Comparison of ENCODE assay signal across 1 cellular context in the genomic region with DNA sequence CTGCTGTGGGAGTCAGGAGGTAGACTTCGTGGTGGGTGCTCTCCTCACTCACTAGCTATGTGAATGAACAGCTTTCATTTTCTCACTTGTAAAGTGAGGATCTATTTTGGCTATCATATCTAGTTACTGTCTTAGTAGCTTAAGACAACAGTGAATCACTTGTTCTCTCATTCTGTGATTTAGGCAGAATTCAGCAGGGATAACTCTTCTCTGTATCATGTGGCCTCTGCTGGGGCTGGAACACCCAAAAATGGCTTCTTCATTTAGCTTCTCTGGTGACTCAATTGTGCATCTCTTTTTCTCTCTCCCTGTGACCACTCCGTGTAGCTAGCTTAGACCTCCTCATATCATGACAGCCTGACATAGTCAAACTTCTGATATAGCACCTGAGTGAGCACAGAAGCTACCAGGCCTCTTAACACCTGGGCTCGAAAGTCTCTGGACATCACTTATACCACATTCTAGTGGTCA.
TF ChIP-seq lines count a peak whose summit lies in the region.

No MANE protein-coding gene starts in this region.

TF ChIP-seq in GM12878, 131 proteins besides CTCF, POLR2A, EP300 and RAD21:
- TF ChIP-seq ZBED1 (IDR thresholded peaks at IDR 0.05; ENCODE audit: borderline replicate concordance) (peak; percentile 44; the same call in 1 of the 2 replicates), IKZF2 (IDR thresholded peaks at IDR 0.05) (0 out of 4 replicates have a peak, but pooled peaks of 1 of the 2 experiments have one; percentile 21), YY1 (IDR thresholded peaks at IDR 0.05; ENCODE audit: low read depth, low read length) (peak; percentile 33; the same call in 1 of the 2 replicates), ASH2L (IDR thresholded peaks at IDR 0.05; ENCODE audit: borderline replicate concordance, low read depth) (no peak)
TF ChIP-seq in GM12878: peak in this region for 3.
